11 cellular contexts compared by ENCODE assay signal in the genomic region with DNA sequence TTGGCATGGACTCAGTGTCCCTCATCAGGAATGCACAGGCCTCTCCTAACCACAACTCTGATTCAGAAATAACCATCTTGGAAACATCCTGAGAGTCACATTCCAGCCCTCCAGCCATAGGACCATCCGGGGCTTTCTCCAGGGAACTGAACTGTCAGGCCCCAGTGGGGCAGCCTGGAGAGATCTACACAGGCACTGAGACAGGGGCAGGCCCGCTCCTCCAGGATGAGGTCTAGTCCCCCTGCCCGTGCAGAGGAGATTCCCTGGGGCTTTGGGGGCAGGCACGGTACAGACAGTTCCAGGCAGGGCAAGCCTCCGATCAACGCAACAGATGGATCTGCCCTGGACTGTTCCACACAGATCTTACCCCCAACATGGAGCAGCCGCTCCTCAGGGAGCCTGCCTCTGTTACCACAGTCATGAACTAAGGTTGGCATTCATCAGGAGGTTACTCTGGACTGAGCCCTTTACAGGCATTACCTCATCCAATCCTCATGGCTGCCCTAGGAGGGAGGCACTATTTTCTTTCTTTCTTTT. TPM values are rescaled to one million over a fixed set of nuclear protein-coding genes. Genes with fewer than 3 reads are reported as not detected.
DNase-seq lines count a peak whose midpoint lies in the region; ATAC-seq and TF ChIP-seq lines count a peak whose summit lies in the region.
"Had no signal": no experiment of that assay in that cellular context is flagged by ENCODE, and none has a peak within 500 bp of the region (broad histone marks: within the 10 kb centered on the region; RNA-seq: fewer than 3 reads in every experiment).

No MANE protein-coding gene starts in this region.

- ATAC-seq in GM21423 (IDR thresholded peaks at IDR 0.05; ENCODE audit: unreplicated experiment): no peak
- ATAC-seq: activated T-cell treated with anti-CD3 and anti-CD28 coated beads, Interleukin-2, amount 50 U/mL, for 4 hours; WTC11 had no signal

- in situ Hi-C loops in astrocyte of the spinal cord (cut with HindIII; ENCODE audit: low sequenced_read_pairs): no loop called here

- H3K4me1 ChIP-seq in right atrium auricular region (peaks cover 0 to 68% of the 10 kb centered on the region in 2 donors), tibial artery (peaks cover 0 to 68% (median 39%) of the 10 kb centered on the region in 4 donors), tibial nerve (peaks cover 0 to 8% (median 0%) of the 10 kb centered on the region in 4 donors)

- H3K36me3 Mint-ChIP-seq in HFFc6 (ENCODE audit: low read depth): no peaks in the 10 kb centered on the region
- H3K36me3 Mint-ChIP-seq: WTC11 had no signal

- H3K9me3 Mint-ChIP-seq in HFFc6: no peaks in the 10 kb centered on the region
- H3K9me3 Mint-ChIP-seq: activated T-cell treated with anti-CD3 and anti-CD28 coated beads, Interleukin-2, amount 50 U/mL, for 4 hours; brain; WTC11 had no signal

- H3K27me3 ChIP-seq in right atrium auricular region: no peaks in the 10 kb centered on the region
- no peaks in the 10 kb centered on the region for H3K27me3 ChIP-seq in tibial artery
- peaks cover 0 to 19% of the 10 kb centered on the region in 2 donors for H3K27me3 ChIP-seq in tibial nerve

- peaks cover 49% of the 10 kb centered on the region for H3K4me1 Mint-ChIP-seq in HFFc6 (ENCODE audit: low read depth)

- DNase-seq in HFFc6: peak; percentile 90
- DNase-seq in astrocyte of the spinal cord (ENCODE audit: low read depth, low spot score): peak; percentile 54
- DNase-seq in right atrium auricular region (ENCODE audit: low spot score): no peak
- DNase-seq in tibial artery: peak in 1 of 2 donors; percentile 74
- no peak for DNase-seq in tibial nerve (ENCODE audit: low spot score in 2 of 2)
- DNase-seq in activated CD4-positive, alpha-beta T cell treated with anti-CD3 and anti-CD28 coated beads, Interleukin-2, amount 50 U/mL, for 48 hours: no peak
- DNase-seq: activated T-cell treated with anti-CD3 and anti-CD28 coated beads, Interleukin-2, amount 50 U/mL, for 4 hours; stimulated activated CD4-positive, alpha-beta T cell treated with anti-CD3 and anti-CD28 coated beads, Interleukin-15, amount 100 ng/mL, for 24 hours had no signal

- peak overlapping the region; percentile 12; the same call in 1 of the 2 replicates for H3K4me3 Mint-ChIP-seq in HFFc6
- H3K4me3 Mint-ChIP-seq: activated T-cell treated with anti-CD3 and anti-CD28 coated beads, Interleukin-2, amount 50 U/mL, for 4 hours; brain; WTC11 had no signal

- no peak for TF ChIP-seq POLR2A in tibial nerve (IDR thresholded peaks at IDR 0.05)

- peak overlapping the region; percentile 95 for H3K27ac Mint-ChIP-seq in HFFc6
- H3K27ac Mint-ChIP-seq: brain, WTC11 had no signal

- TF ChIP-seq CTCF in HFFc6 (IDR thresholded peaks at IDR 0.05): no peak
- TF ChIP-seq CTCF in astrocyte of the spinal cord (IDR thresholded peaks at IDR 0.05; ENCODE audit: low read depth, low read length): no peak
- TF ChIP-seq CTCF in right atrium auricular region (IDR thresholded peaks at IDR 0.05): no peak
- TF ChIP-seq CTCF in tibial artery (IDR thresholded peaks at IDR 0.05): no peak
- TF ChIP-seq CTCF in tibial nerve (IDR thresholded peaks at IDR 0.05): no peak

- peak overlapping the region; percentile 80 to 86 for H3K27ac ChIP-seq in right atrium auricular region
- H3K27ac ChIP-seq in tibial artery: peak overlapping the region; percentile 72 to 78
- peak overlapping the region in 1 of 4 donors; percentile 5 for H3K27ac ChIP-seq in tibial nerve

- no peak overlapping the region for H3K4me3 ChIP-seq in astrocyte of the spinal cord (ENCODE audit: low read depth, low read length)
- H3K4me3 ChIP-seq in right atrium auricular region: no peak overlapping the region
- H3K4me3 ChIP-seq in tibial artery: no peak overlapping the region
- H3K4me3 ChIP-seq in tibial nerve: no peak overlapping the region

- intact Hi-C loops in tibial artery (cut with DNase I; ENCODE audit: low total_unique reads): no loop called here

- TF ChIP-seq EP300 in tibial nerve (IDR thresholded peaks at IDR 0.05): no peak

- H3K36me3 ChIP-seq in right atrium auricular region: no peaks in the 10 kb centered on the region
- no peaks in the 10 kb centered on the region for H3K36me3 ChIP-seq in tibial artery
- no peaks in the 10 kb centered on the region for H3K36me3 ChIP-seq in tibial nerve

- H3K9me3 ChIP-seq in right atrium auricular region: no peaks in the 10 kb centered on the region
- no peaks in the 10 kb centered on the region for H3K9me3 ChIP-seq in tibial artery
- no peaks in the 10 kb centered on the region for H3K9me3 ChIP-seq in tibial nerve

- H3K27me3 Mint-ChIP-seq in HFFc6 (ENCODE audit: insufficient read depth): no peaks in the 10 kb centered on the region; the same call in 1 of the 2 replicates

- WGBS in tibial nerve, 2 donors: 65% methylated on average over 4 to 6 of the region's 7 CpGs

RNA-seq across cellular contexts. Expression of a gene that starts 12.0 kb away (rescaled TPM):
- not detected for total RNA-seq in HFFc6 (2021; fragmentation: NEBNext Ultra II Directional; extraction: Animal tissue kit (Norgen Biotek cat#: 25700))
- 10 to 100 TPM; 47.5 to 50.0 TPM for total RNA-seq in right atrium auricular region
- 1 to 10 TPM in 3 of 4 donors, under 1 TPM in 1; 0.84 to 6.9 (median 1.7) TPM for total RNA-seq in tibial nerve

RNA-seq across cellular contexts. Expression of a gene that starts 59.6 kb away (rescaled TPM):
- 10 to 100 TPM; 34.1 to 44.5 (median 38.7) TPM for total RNA-seq in HFFc6 (2021; fragmentation: NEBNext Ultra II Directional; extraction: Animal tissue kit (Norgen Biotek cat#: 25700))
- total RNA-seq in right atrium auricular region (10 to 100 TPM; 34.2 to 55.7 TPM), tibial nerve (10 to 100 TPM; 30.1 to 51.6 (median 43.3) TPM)

Comparison
In these comparisons a context has a peak if more than half of its experiments do, and no peak if none do; other contexts are left out.
1. DNase-seq: peak in HFFc6 (single experiment) and astrocyte of the spinal cord (single experiment); none in right atrium auricular region (single experiment), tibial nerve (0 of 2) and activated CD4-positive, alpha-beta T cell treated with anti-CD3 and anti-CD28 coated beads, Interleukin-2, amount 50 U/mL, for 48 hours (0 of 2).
2. RNA of a gene that starts 12.0 kb away (total RNA-seq): 47.5 to 50.0 TPM in right atrium auricular region; 0.84 to 6.9 TPM in tibial nerve and not detected in HFFc6; every median in the first group is over 4 times any median in the second.